20 cellular contexts compared by ENCODE assay signal in the genomic region with DNA sequence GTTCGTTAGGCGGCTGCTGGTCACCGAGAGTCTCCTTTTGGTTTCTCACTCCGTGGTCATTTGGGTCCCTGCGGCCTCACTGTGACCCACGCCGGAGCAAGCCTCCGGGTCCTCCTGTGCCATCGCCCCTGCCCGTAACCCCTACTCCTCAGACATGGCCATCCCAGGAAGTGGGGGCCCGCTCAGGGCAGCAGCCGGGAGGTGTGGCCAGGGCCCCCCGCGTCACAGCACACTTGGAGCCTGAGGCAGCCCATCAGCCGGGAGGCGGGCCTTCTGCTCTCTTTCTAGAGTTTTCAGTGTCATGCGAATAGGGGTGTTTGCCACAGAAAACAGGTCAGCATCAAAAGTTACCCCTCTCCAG. TPM values are rescaled to one million over a fixed set of nuclear protein-coding genes. Genes with fewer than 3 reads are reported as not detected.
DNase-seq lines count a peak whose midpoint lies in the region; ATAC-seq and TF ChIP-seq lines count a peak whose summit lies in the region.
"Had no signal": no experiment of that assay in that cellular context is flagged by ENCODE, and none has a peak within 500 bp of the region (broad histone marks: within the 10 kb centered on the region; RNA-seq: fewer than 3 reads in every experiment).

No MANE protein-coding gene starts in this region.

- H3K4me1 Mint-ChIP-seq in GM23338, result peaks cover 28% of the 10 kb centered on the region

- H3K36me3 Mint-ChIP-seq in GM23338 (ENCODE audit: low read depth), result no peaks in the 10 kb centered on the region; the same call in 2 of the 3 replicates
- H3K36me3 Mint-ChIP-seq: activated CD4-positive, alpha-beta memory T cell treated with anti-CD3 and anti-CD28 coated beads for 36 hours had no signal

- ATAC-seq in GM23338 (peak; percentile 63), GM19023 (IDR thresholded peaks at IDR 0.05; ENCODE audit: unreplicated experiment) (no peak)
- ATAC-seq: activated CD4-positive, CD25-positive, alpha-beta regulatory T cell treated with anti-CD3 and anti-CD28 coated beads, Interleukin-2, amount 50 U/mL, for 24 hours had no signal

- H3K27me3 ChIP-seq in GM23338 (ENCODE audit: insufficient read depth) (no peaks in the 10 kb centered on the region), fibroblast of lung (ENCODE audit: control insufficient read depth, insufficient read depth, low read length) (no peaks in the 10 kb centered on the region), suprapubic skin (no peaks in the 10 kb centered on the region)
- H3K27me3 ChIP-seq: cardiac muscle cell had no signal

- TF ChIP-seq EP300 in suprapubic skin (IDR thresholded peaks at IDR 0.05), result no peak

- H3K4me3 ChIP-seq in GM23338, result no peak overlapping the region
- no peak overlapping the region for H3K4me3 ChIP-seq in fibroblast of lung (replicated peaks in 1 of 4; ENCODE audit: control extremely low read depth in 1 of 4, insufficient read depth in 1 of 4, low read depth in 3 of 4, low read length in 4 of 4)
- no peak overlapping the region for H3K4me3 ChIP-seq in suprapubic skin
- H3K4me3 ChIP-seq: cardiac muscle cell, coronary artery, prostate gland, SK-N-MC had no signal

- no peaks in the 10 kb centered on the region for H3K9me2 ChIP-seq in GM23338 (ENCODE audit: insufficient read depth)

- POLR2A ChIA-PET in RWPE1 (lab: Yijun Ruan, JAX; ENCODE audit: low non-redundant PET), result no interaction called here

- peak overlapping the region; percentile 55; the same call in 1 of the 2 replicates for H3K4me2 ChIP-seq in GM23338
- no peak overlapping the region for H3K4me2 ChIP-seq in fibroblast of lung (ENCODE audit: extremely low read depth, insufficient read depth, low read length)

- no peak overlapping the region for H3K27ac Mint-ChIP-seq in GM23338
- H3K27ac Mint-ChIP-seq: activated CD4-positive, alpha-beta memory T cell treated with anti-CD3 and anti-CD28 coated beads for 36 hours; IgD-negative memory B cell had no signal

- no peaks in the 10 kb centered on the region; the same call in 2 of the 3 replicates for H3K9me3 Mint-ChIP-seq in GM23338
- H3K9me3 Mint-ChIP-seq: activated CD4-positive, alpha-beta memory T cell treated with anti-CD3 and anti-CD28 coated beads for 36 hours; IgD-negative memory B cell had no signal

- peaks cover 12% of the 10 kb centered on the region; the same call in 1 of the 2 replicates for H3K4me1 ChIP-seq in GM23338 (ENCODE audit: insufficient read depth)
- peaks cover 8% of the 10 kb centered on the region for H3K4me1 ChIP-seq in fibroblast of lung (ENCODE audit: control insufficient read depth, extremely low read depth, insufficient read depth, low read length)
- H3K4me1 ChIP-seq in suprapubic skin, result peaks cover 50% of the 10 kb centered on the region

- H3F3A ChIP-seq in GM23338 (replicated peaks; ENCODE audit: low read depth), result peaks cover 21% of the 10 kb centered on the region

- H3K9ac ChIP-seq in fibroblast of lung (ENCODE audit: insufficient read depth, low read length), result peak overlapping the region; percentile 30

- H3K9me3 ChIP-seq in fibroblast of lung (ENCODE audit: control insufficient read depth, insufficient read depth, low read depth, low read length) (no peaks in the 10 kb centered on the region), suprapubic skin (no peaks in the 10 kb centered on the region)
- H3K9me3 ChIP-seq: prostate gland had no signal

- H3K27me3 Mint-ChIP-seq in GM23338 (ENCODE audit: insufficient read depth, low read depth, poor library complexity), result peaks cover 14% of the 10 kb centered on the region
- H3K27me3 Mint-ChIP-seq: activated CD4-positive, alpha-beta memory T cell treated with anti-CD3 and anti-CD28 coated beads for 36 hours; IgD-negative memory B cell had no signal

- H4K20me1 ChIP-seq in GM23338 (replicated peaks; ENCODE audit: insufficient read depth) (peaks cover 10% of the 10 kb centered on the region; the same call in 1 of the 2 replicates), fibroblast of lung (ENCODE audit: control insufficient read depth, extremely low read depth, insufficient read depth, low read length) (no peaks in the 10 kb centered on the region)

- no peak overlapping the region for H3K4me3 Mint-ChIP-seq in GM23338
- H3K4me3 Mint-ChIP-seq: activated CD4-positive, alpha-beta memory T cell treated with anti-CD3 and anti-CD28 coated beads for 36 hours had no signal

- peak; percentile 65 for DNase-seq in GM23338 (ENCODE audit: low spot score)
- no peak for DNase-seq in RWPE1 (ENCODE audit: low spot score)
- DNase-seq in fibroblast of lung (ENCODE audit: low read depth in 2 of 2), result no peak
- no peak for DNase-seq in suprapubic skin (ENCODE audit: low spot score in 2 of 2)
- no peak for DNase-seq in SIG-M5 (lab: John Stamatoyannopoulos, UW)
- no peak for DNase-seq in NAMALWA (ENCODE audit: low spot score)
- DNase-seq: activated CD4-positive, alpha-beta memory T cell treated with anti-CD3 and anti-CD28 coated beads for 36 hours; activated CD8-positive, alpha-beta memory T cell treated with anti-CD3 and anti-CD28 coated beads, Interleukin-2, amount 50 U/mL, for 4 hours; activated naive CD4-positive, alpha-beta T cell treated with anti-CD3 and anti-CD28 coated beads, Interleukin-2, amount 50 U/mL, for 16 hours; NCI-H1930; stimulated activated naive CD4-positive, alpha-beta T cell had no signal

- H2AFZ ChIP-seq in GM23338, result no peak overlapping the region
- no peak overlapping the region for H2AFZ ChIP-seq in fibroblast of lung (ENCODE audit: low read length)

- H3K27ac ChIP-seq in GM23338 (ENCODE audit: low read depth) (peak overlapping the region; percentile 66; the same call in 1 of the 2 replicates), RWPE1 (peak overlapping the region; percentile 97), fibroblast of lung (ENCODE audit: insufficient read depth, low read length) (peak overlapping the region; percentile 71), suprapubic skin (peak overlapping the region; percentile 63)
- H3K27ac ChIP-seq: cardiac muscle cell, coronary artery, prostate gland, SK-N-MC had no signal

- no peaks in the 10 kb centered on the region for H3K36me3 ChIP-seq in GM23338 (ENCODE audit: insufficient read depth)
- H3K36me3 ChIP-seq in fibroblast of lung (ENCODE audit: control insufficient read depth, insufficient read depth, low read length), result peaks cover 2% of the 10 kb centered on the region
- peaks cover 26% of the 10 kb centered on the region for H3K36me3 ChIP-seq in suprapubic skin

- TF ChIP-seq CTCF in GM23338 (conservative IDR thresholded peaks at IDR 0.05; ENCODE audit: low read depth in 2 of 2) (no peak), RWPE1 (conservative IDR thresholded peaks at IDR 0.05; ENCODE audit: low read depth) (no peak), fibroblast of lung (conservative IDR thresholded peaks at IDR 0.05 in 1 of 2, IDR thresholded peaks at IDR 0.05 in 1 of 2; ENCODE audit: low read depth in 1 of 2, low read length in 2 of 2) (no peak), suprapubic skin (IDR thresholded peaks at IDR 0.05) (no peak)

- TF ChIP-seq POLR2A in suprapubic skin (IDR thresholded peaks at IDR 0.05), result no peak

- WGBS in suprapubic skin, result 89% methylated on average over 17 of the region's 17 CpGs

- H3K79me2 ChIP-seq in GM23338 (replicated peaks; ENCODE audit: insufficient read depth) (no peaks in the 10 kb centered on the region; the same call in 1 of the 2 replicates), fibroblast of lung (ENCODE audit: control insufficient read depth, insufficient read depth, low read length) (no peaks in the 10 kb centered on the region)

- CTCF ChIA-PET in RWPE1 (lab: Yijun Ruan, JAX), result interaction anchor here (3.7 kb wide), 1 partner anchor 30 kb away, joined by 17 read pairs; no protein-coding TSS in a partner anchor

TF ChIP-seq in GM23338, 12 proteins besides CTCF, POLR2A, EP300 and RAD21 (continues in another document):
- TF ChIP-seq CREB1 (CRISPR knock-in tag; IDR thresholded peaks at IDR 0.05; ENCODE audit: low read depth), result no peak
- TF ChIP-seq NANOG (IDR thresholded peaks at IDR 0.05; ENCODE audit: borderline replicate concordance), result no peak

RNA-seq across cellular contexts. Expression of gene WFIKKN1, which starts 7.9 kb away (rescaled TPM):
- total RNA-seq in GM23338 (2014; rRNA removed; shearing (Covaris generic)), result 6.8 and 11.2 TPM in 2 replicates
- polyA plus RNA-seq in GM23338 (2016; fragmentation: Nextera tagmentation; extraction: Ambion mirVana) (3.5 and 4.0 TPM in 2 replicates), fibroblast of lung (not detected in 2 replicates)
- total RNA-seq in fibroblast of lung (under 0.01 and 0.17 TPM in 2 replicates), suprapubic skin (10 to 100 TPM in 1 of 4 donors, 1 to 10 TPM in 3; 1.2 to 12.6 (median 4.6) TPM)
- 0.07 TPM in 1 of 2 replicates, not detected in the other for polyA plus RNA-seq in fibroblast of lung (2012)
- not detected in 2 replicates for polyA minus RNA-seq in fibroblast of lung (ENCODE audit: low replicate concordance)
- total RNA-seq: RPMI7951 had no signal
- polyA plus RNA-seq: BJ, IgD-negative memory B cell had no signal

RNA-seq across cellular contexts. Expression of gene METTL26, which starts 13.2 kb away (rescaled TPM):
- 131 and 153 TPM in 2 replicates for total RNA-seq in GM23338 (2014; rRNA removed; shearing (Covaris generic))
- 223 and 225 TPM in 2 replicates for polyA plus RNA-seq in GM23338 (2016; fragmentation: Nextera tagmentation; extraction: Ambion mirVana)
- total RNA-seq in fibroblast of lung, result 71.7 and 75.2 TPM in 2 replicates
- 39.2 and 49.7 TPM in 2 replicates for polyA plus RNA-seq in fibroblast of lung
- polyA plus RNA-seq in fibroblast of lung (2012), result 84.9 and 119 TPM in 2 replicates
- 47.6 and 53.0 TPM in 2 replicates for polyA minus RNA-seq in fibroblast of lung (ENCODE audit: low replicate concordance)
- total RNA-seq in suprapubic skin, result 100 to 1,000 TPM in 1 of 4 donors, 10 to 100 TPM in 3; 72.2 to 138 (median 84.7) TPM

RNA-seq across cellular contexts. Expression of gene MCRIP2, which starts 18.7 kb away (rescaled TPM):
- 53.2 and 64.3 TPM in 2 replicates for total RNA-seq in GM23338 (2014; rRNA removed; shearing (Covaris generic))
- 67.7 and 80.2 TPM in 2 replicates for polyA plus RNA-seq in GM23338 (2016; fragmentation: Nextera tagmentation; extraction: Ambion mirVana)
- 18.0 and 21.8 TPM in 2 replicates for total RNA-seq in fibroblast of lung
- polyA plus RNA-seq in fibroblast of lung, result 2.8 and 3.4 TPM in 2 replicates
- 10.8 and 13.0 TPM in 2 replicates for polyA plus RNA-seq in fibroblast of lung (2012)
- polyA minus RNA-seq in fibroblast of lung (ENCODE audit: low replicate concordance), result 1.9 and 2.9 TPM in 2 replicates
- 10 to 100 TPM; 10.3 to 29.8 (median 24.2) TPM for total RNA-seq in suprapubic skin

RNA-seq across cellular contexts. Expression of gene WDR90, which starts 26.3 kb away (rescaled TPM):
- 42.2 and 44.4 TPM in 2 replicates for total RNA-seq in GM23338 (2014; rRNA removed; shearing (Covaris generic))
- polyA plus RNA-seq in GM23338 (2016; fragmentation: Nextera tagmentation; extraction: Ambion mirVana), result 25.9 and 26.3 TPM in 2 replicates
- 4.6 and 4.8 TPM in 2 replicates for total RNA-seq in fibroblast of lung
- polyA plus RNA-seq in fibroblast of lung, result 2.9 and 4.4 TPM in 2 replicates
- 8.1 and 9.7 TPM in 2 replicates for polyA plus RNA-seq in fibroblast of lung (2012)
- polyA minus RNA-seq in fibroblast of lung (ENCODE audit: low replicate concordance), result 3.3 and 8.7 TPM in 2 replicates
- 10 to 100 TPM; 18.3 to 63.0 (median 32.2) TPM for total RNA-seq in suprapubic skin

RNA-seq across cellular contexts. Expression of gene RAB40C, which starts 33.0 kb away (rescaled TPM):
- 24.2 and 24.6 TPM in 2 replicates for total RNA-seq in GM23338 (2014; rRNA removed; shearing (Covaris generic))
- 11.2 and 12.0 TPM in 2 replicates for polyA plus RNA-seq in GM23338 (2016; fragmentation: Nextera tagmentation; extraction: Ambion mirVana)
- 9.8 and 11.6 TPM in 2 replicates for total RNA-seq in fibroblast of lung
- 3.2 and 3.7 TPM in 2 replicates for polyA plus RNA-seq in fibroblast of lung
- polyA plus RNA-seq in fibroblast of lung (2012), result 8.3 and 10.1 TPM in 2 replicates
- 6.1 and 9.7 TPM in 2 replicates for polyA minus RNA-seq in fibroblast of lung (ENCODE audit: low replicate concordance)
- total RNA-seq in suprapubic skin, result 100 to 1,000 TPM in 3 of 4 donors, 10 to 100 TPM in 1; 77.8 to 116 (median 110) TPM
